8 cellular contexts compared by ENCODE assay signal in genomic region chr13:44918323-44919102, GRCh38.
DNase-seq lines count a peak whose midpoint lies in the region; ATAC-seq and TF ChIP-seq lines count a peak whose summit lies in the region.

No MANE protein-coding gene starts in this region.

- no peaks in the 10 kb centered on the region for H3K36me3 ChIP-seq in ovary
- H3K36me3 ChIP-seq in tibial nerve = no peaks in the 10 kb centered on the region

- ATAC-seq in GM21717 (IDR thresholded peaks at IDR 0.05; ENCODE audit: unreplicated experiment) = peak; percentile 86
- peak; percentile 93 for ATAC-seq in Right ventricle myocardium superior (ENCODE audit: poor library complexity)

- peak; percentile 47 to 87 (median 85) for TF ChIP-seq CTCF in ovary (IDR thresholded peaks at IDR 0.05)
- TF ChIP-seq CTCF in tibial nerve (IDR thresholded peaks at IDR 0.05) = peak; percentile 82 to 91 (median 85)

- peak overlapping the region; percentile 49 for H3K4me3 ChIP-seq in Jurkat, Clone E6-1 (ENCODE audit: low read length)
- H3K4me3 ChIP-seq in ovary = peak overlapping the region; percentile 51
- H3K4me3 ChIP-seq in tibial nerve = peak overlapping the region; percentile 36 to 62 (median 54)

- H3K27me3 ChIP-seq in ovary (no peaks in the 10 kb centered on the region), tibial nerve (no peaks in the 10 kb centered on the region)

- H3K4me1 ChIP-seq in ovary (ENCODE audit: insufficient read depth) = peaks cover 8% of the 10 kb centered on the region
- peaks cover 0 to 46% (median 14%) of the 10 kb centered on the region in 4 donors for H3K4me1 ChIP-seq in tibial nerve

- H3K27ac ChIP-seq in ovary = peak overlapping the region; percentile 91 to 95
- peak overlapping the region; percentile 93 to 99 (median 96) for H3K27ac ChIP-seq in tibial nerve

- peak; percentile 12 for TF ChIP-seq POLR2A in ovary (IDR thresholded peaks at IDR 0.05)
- TF ChIP-seq POLR2A in tibial nerve (IDR thresholded peaks at IDR 0.05) = peak in 1 of 2 donors; percentile 56

- TF ChIP-seq EP300 in ovary (IDR thresholded peaks at IDR 0.05) (peak; percentile 48), tibial nerve (IDR thresholded peaks at IDR 0.05) (peak in 1 of 2 donors; percentile 83)

- no peaks in the 10 kb centered on the region for H3K9me3 ChIP-seq in ovary
- no peaks in the 10 kb centered on the region for H3K9me3 ChIP-seq in tibial nerve

- WGBS in ovary, 3 donors = 10 to 11% (median 10%) methylated on average over 26 of the region's 26 CpGs
- 9 to 11% methylated on average over 26 of the region's 26 CpGs for WGBS in tibial nerve, 2 donors

- intact Hi-C loops in Right ventricle myocardium superior (cut with DNase I) = no loop called here
- intact Hi-C loops in ovary (cut with DNase I) = loop anchor here in 1 of 4 donors (5.0 kb wide), 2 partner anchors 49 to 341 kb away; partner anchors contain the start of gene TSC22D1

- DNase-seq in Daoy (ENCODE audit: low read depth) = peak; percentile 92
- DNase-seq in Jurkat, Clone E6-1 (ENCODE audit: low read depth, low spot score) = no peak
- DNase-seq in SK-N-DZ (ENCODE audit: low spot score) = peak; percentile 94
- peak; percentile 80 for DNase-seq in activated naive CD4-positive, alpha-beta T cell treated with anti-CD3 and anti-CD28 coated beads, Interleukin-2, amount 50 U/mL, for 16 hours
- DNase-seq in Right ventricle myocardium superior = peak; percentile 94
- peak; percentile 87 to 92 (median 89) for DNase-seq in ovary
- DNase-seq in tibial nerve (ENCODE audit: low spot score in 2 of 2) = peak; percentile 75 to 77
